Comparison of ENCODE assay signal across 1 cellular context in the genomic region with DNA sequence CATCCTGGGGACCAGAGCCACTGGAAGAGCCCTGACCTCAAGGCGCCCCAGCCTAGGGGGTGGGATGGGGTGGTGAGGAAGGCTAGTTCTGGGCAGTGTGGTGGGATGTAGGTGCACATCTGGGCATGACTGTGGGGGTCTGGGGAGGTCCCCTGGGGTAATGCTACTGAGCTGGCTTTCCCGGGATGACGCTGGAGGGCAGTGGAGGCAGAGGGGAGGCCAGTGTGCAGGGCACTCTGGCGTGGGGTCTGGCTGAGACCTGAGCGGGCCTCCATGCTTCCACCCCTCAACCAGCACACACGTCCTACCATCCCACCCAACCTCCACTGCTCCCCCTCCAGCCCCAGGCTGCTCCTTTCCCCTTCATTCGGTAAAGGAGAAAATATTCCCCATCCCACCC.
TF ChIP-seq lines count a peak whose summit lies in the region.

No MANE protein-coding gene starts in this region.

TF ChIP-seq in SK-N-SH, 30 proteins besides CTCF, POLR2A, EP300 and RAD21:
- TF ChIP-seq GABPA (IDR thresholded peaks at IDR 0.05; ENCODE audit: low read depth), result no peak
- no peak for TF ChIP-seq JUND (IDR thresholded peaks at IDR 0.05)
- TF ChIP-seq, protein P1, sequence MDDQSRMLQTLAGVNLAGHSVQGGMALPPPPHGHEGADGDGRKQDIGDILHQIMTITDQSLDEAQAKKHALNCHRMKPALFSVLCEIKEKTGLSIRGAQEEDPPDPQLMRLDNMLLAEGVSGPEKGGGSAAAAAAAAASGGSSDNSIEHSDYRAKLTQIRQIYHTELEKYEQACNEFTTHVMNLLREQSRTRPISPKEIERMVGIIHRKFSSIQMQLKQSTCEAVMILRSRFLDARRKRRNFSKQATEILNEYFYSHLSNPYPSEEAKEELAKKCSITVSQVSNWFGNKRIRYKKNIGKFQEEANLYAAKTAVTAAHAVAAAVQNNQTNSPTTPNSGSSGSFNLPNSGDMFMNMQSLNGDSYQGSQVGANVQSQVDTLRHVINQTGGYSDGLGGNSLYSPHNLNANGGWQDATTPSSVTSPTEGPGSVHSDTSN (IDR thresholded peaks at IDR 0.05), result no peak
- no peak for TF ChIP-seq RFX5 (IDR thresholded peaks at IDR 0.05; ENCODE audit: low read length)
- TF ChIP-seq RXRA (IDR thresholded peaks at IDR 0.05; ENCODE audit: borderline replicate concordance, low read depth), result no peak
- TF ChIP-seq, protein P2, sequence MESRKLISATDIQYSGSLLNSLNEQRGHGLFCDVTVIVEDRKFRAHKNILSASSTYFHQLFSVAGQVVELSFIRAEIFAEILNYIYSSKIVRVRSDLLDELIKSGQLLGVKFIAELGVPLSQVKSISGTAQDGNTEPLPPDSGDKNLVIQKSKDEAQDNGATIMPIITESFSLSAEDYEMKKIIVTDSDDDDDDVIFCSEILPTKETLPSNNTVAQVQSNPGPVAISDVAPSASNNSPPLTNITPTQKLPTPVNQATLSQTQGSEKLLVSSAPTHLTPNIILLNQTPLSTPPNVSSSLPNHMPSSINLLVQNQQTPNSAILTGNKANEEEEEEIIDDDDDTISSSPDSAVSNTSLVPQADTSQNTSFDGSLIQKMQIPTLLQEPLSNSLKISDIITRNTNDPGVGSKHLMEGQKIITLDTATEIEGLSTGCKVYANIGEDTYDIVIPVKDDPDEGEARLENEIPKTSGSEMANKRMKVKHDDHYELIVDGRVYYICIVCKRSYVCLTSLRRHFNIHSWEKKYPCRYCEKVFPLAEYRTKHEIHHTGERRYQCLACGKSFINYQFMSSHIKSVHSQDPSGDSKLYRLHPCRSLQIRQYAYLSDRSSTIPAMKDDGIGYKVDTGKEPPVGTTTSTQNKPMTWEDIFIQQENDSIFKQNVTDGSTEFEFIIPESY (IDR thresholded peaks at IDR 0.05; ENCODE audit: borderline replicate concordance, low read depth), result no peak
- no peak for TF ChIP-seq CHD2 (IDR thresholded peaks at IDR 0.05; ENCODE audit: low read length, partially characterized antibody)
- no peak for TF ChIP-seq POLR2AphosphoS5 (IDR thresholded peaks at IDR 0.05; ENCODE audit: low read depth, low read length)
- TF ChIP-seq RCOR1 (IDR thresholded peaks at IDR 0.05; ENCODE audit: low read length), result no peak
- no peak for TF ChIP-seq MXI1 (IDR thresholded peaks at IDR 0.05; ENCODE audit: low read depth, low read length)
- TF ChIP-seq NFIC (IDR thresholded peaks at IDR 0.05; ENCODE audit: borderline replicate concordance), result no peak
- TF ChIP-seq ELF1 (IDR thresholded peaks at IDR 0.05), result no peak
- TF ChIP-seq, protein P3, sequence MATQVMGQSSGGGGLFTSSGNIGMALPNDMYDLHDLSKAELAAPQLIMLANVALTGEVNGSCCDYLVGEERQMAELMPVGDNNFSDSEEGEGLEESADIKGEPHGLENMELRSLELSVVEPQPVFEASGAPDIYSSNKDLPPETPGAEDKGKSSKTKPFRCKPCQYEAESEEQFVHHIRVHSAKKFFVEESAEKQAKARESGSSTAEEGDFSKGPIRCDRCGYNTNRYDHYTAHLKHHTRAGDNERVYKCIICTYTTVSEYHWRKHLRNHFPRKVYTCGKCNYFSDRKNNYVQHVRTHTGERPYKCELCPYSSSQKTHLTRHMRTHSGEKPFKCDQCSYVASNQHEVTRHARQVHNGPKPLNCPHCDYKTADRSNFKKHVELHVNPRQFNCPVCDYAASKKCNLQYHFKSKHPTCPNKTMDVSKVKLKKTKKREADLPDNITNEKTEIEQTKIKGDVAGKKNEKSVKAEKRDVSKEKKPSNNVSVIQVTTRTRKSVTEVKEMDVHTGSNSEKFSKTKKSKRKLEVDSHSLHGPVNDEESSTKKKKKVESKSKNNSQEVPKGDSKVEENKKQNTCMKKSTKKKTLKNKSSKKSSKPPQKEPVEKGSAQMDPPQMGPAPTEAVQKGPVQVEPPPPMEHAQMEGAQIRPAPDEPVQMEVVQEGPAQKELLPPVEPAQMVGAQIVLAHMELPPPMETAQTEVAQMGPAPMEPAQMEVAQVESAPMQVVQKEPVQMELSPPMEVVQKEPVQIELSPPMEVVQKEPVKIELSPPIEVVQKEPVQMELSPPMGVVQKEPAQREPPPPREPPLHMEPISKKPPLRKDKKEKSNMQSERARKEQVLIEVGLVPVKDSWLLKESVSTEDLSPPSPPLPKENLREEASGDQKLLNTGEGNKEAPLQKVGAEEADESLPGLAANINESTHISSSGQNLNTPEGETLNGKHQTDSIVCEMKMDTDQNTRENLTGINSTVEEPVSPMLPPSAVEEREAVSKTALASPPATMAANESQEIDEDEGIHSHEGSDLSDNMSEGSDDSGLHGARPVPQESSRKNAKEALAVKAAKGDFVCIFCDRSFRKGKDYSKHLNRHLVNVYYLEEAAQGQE (IDR thresholded peaks at IDR 0.05; ENCODE audit: low read depth, low read length), result no peak
- no peak for TF ChIP-seq TAF1 (IDR thresholded peaks at IDR 0.05; ENCODE audit: borderline replicate concordance, low read depth, low read length)
- TF ChIP-seq SIN3A (IDR thresholded peaks at IDR 0.05; ENCODE audit: borderline replicate concordance, low read depth, low read length), result no peak
- no peak for TF ChIP-seq SMC3 (IDR thresholded peaks at IDR 0.05; ENCODE audit: low read depth, low read length)
- TF ChIP-seq, protein P4, sequence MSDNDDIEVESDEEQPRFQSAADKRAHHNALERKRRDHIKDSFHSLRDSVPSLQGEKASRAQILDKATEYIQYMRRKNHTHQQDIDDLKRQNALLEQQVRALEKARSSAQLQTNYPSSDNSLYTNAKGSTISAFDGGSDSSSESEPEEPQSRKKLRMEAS (IDR thresholded peaks at IDR 0.05; ENCODE audit: low read depth), result no peak
